1 cellular context compared by ENCODE assay signal in the genomic region with DNA sequence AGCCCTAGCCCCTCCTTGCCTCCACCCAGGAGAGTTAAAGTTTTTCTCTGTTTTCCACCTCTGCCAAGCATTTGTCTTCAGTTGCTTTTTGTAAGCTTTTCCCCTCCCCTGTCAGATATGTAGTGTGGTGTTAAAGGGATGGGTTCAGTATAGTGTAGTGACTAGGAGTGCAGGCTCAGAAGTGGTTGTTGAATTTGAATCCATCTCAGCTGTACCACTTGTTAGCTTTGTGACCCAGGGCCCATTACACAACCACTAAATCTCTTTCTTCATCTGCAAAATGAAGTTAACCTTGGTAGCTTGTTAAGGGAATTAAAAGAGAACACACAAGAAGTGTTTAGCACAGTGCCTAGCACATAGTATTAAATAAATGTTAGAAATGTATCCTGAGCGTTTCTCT.
TF ChIP-seq lines count a peak whose summit lies in the region.

No MANE protein-coding gene starts in this region.

TF ChIP-seq in GM23338, 12 proteins besides CTCF, POLR2A, EP300 and RAD21:
- TF ChIP-seq, protein P1, sequence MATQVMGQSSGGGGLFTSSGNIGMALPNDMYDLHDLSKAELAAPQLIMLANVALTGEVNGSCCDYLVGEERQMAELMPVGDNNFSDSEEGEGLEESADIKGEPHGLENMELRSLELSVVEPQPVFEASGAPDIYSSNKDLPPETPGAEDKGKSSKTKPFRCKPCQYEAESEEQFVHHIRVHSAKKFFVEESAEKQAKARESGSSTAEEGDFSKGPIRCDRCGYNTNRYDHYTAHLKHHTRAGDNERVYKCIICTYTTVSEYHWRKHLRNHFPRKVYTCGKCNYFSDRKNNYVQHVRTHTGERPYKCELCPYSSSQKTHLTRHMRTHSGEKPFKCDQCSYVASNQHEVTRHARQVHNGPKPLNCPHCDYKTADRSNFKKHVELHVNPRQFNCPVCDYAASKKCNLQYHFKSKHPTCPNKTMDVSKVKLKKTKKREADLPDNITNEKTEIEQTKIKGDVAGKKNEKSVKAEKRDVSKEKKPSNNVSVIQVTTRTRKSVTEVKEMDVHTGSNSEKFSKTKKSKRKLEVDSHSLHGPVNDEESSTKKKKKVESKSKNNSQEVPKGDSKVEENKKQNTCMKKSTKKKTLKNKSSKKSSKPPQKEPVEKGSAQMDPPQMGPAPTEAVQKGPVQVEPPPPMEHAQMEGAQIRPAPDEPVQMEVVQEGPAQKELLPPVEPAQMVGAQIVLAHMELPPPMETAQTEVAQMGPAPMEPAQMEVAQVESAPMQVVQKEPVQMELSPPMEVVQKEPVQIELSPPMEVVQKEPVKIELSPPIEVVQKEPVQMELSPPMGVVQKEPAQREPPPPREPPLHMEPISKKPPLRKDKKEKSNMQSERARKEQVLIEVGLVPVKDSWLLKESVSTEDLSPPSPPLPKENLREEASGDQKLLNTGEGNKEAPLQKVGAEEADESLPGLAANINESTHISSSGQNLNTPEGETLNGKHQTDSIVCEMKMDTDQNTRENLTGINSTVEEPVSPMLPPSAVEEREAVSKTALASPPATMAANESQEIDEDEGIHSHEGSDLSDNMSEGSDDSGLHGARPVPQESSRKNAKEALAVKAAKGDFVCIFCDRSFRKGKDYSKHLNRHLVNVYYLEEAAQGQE (IDR thresholded peaks at IDR 0.05; ENCODE audit: unreplicated experiment), result no peak
- TF ChIP-seq ZNF331 (CRISPR knock-in tag; IDR thresholded peaks at IDR 0.05; ENCODE audit: low read depth) (no peak), EZH2 (IDR thresholded peaks at IDR 0.05; ENCODE audit: low read depth, unreplicated experiment) (no peak), NANOG (IDR thresholded peaks at IDR 0.05; ENCODE audit: borderline replicate concordance) (no peak), EZH2phosphoT487 (IDR thresholded peaks at IDR 0.05; ENCODE audit: unreplicated experiment) (no peak)
- TF ChIP-seq, protein P2, sequence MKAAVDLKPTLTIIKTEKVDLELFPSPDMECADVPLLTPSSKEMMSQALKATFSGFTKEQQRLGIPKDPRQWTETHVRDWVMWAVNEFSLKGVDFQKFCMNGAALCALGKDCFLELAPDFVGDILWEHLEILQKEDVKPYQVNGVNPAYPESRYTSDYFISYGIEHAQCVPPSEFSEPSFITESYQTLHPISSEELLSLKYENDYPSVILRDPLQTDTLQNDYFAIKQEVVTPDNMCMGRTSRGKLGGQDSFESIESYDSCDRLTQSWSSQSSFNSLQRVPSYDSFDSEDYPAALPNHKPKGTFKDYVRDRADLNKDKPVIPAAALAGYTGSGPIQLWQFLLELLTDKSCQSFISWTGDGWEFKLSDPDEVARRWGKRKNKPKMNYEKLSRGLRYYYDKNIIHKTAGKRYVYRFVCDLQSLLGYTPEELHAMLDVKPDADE (IDR thresholded peaks at IDR 0.05), result no peak
- TF ChIP-seq, protein P3, sequence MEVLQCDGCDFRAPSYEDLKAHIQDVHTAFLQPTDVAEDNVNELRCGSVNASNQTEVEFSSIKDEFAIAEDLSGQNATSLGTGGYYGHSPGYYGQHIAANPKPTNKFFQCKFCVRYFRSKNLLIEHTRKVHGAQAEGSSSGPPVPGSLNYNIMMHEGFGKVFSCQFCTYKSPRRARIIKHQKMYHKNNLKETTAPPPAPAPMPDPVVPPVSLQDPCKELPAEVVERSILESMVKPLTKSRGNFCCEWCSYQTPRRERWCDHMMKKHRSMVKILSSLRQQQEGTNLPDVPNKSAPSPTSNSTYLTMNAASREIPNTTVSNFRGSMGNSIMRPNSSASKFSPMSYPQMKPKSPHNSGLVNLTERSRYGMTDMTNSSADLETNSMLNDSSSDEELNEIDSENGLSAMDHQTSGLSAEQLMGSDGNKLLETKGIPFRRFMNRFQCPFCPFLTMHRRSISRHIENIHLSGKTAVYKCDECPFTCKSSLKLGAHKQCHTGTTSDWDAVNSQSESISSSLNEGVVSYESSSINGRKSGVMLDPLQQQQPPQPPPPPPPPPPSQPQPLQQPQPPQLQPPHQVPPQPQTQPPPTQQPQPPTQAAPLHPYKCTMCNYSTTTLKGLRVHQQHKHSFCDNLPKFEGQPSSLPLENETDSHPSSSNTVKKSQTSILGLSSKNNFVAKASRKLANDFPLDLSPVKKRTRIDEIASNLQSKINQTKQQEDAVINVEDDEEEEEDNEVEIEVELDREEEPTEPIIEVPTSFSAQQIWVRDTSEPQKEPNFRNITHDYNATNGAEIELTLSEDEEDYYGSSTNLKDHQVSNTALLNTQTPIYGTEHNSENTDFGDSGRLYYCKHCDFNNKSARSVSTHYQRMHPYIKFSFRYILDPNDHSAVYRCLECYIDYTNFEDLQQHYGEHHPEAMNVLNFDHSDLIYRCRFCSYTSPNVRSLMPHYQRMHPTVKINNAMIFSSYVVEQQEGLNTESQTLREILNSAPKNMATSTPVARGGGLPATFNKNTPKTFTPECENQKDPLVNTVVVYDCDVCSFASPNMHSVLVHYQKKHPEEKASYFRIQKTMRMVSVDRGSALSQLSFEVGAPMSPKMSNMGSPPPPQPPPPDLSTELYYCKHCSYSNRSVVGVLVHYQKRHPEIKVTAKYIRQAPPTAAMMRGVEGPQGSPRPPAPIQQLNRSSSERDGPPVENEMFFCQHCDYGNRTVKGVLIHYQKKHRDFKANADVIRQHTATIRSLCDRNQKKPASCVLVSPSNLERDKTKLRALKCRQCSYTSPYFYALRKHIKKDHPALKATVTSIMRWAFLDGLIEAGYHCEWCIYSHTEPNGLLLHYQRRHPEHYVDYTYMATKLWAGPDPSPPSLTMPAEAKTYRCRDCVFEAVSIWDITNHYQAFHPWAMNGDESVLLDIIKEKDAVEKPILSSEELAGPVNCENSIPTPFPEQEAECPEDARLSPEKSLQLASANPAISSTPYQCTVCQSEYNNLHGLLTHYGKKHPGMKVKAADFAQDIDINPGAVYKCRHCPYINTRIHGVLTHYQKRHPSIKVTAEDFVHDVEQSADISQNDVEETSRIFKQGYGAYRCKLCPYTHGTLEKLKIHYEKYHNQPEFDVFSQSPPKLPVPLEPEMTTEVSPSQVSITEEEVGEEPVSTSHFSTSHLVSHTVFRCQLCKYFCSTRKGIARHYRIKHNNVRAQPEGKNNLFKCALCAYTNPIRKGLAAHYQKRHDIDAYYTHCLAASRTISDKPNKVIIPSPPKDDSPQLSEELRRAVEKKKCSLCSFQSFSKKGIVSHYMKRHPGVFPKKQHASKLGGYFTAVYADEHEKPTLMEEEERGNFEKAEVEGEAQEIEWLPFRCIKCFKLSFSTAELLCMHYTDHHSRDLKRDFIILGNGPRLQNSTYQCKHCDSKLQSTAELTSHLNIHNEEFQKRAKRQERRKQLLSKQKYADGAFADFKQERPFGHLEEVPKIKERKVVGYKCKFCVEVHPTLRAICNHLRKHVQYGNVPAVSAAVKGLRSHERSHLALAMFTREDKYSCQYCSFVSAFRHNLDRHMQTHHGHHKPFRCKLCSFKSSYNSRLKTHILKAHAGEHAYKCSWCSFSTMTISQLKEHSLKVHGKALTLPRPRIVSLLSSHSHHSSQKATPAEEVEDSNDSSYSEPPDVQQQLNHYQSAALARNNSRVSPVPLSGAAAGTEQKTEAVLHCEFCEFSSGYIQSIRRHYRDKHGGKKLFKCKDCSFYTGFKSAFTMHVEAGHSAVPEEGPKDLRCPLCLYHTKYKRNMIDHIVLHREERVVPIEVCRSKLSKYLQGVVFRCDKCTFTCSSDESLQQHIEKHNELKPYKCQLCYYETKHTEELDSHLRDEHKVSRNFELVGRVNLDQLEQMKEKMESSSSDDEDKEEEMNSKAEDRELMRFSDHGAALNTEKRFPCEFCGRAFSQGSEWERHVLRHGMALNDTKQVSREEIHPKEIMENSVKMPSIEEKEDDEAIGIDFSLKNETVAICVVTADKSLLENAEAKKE (CRISPR knock-in tag; IDR thresholded peaks at IDR 0.05), result no peak
